Comparison of ENCODE assay signal across 17 cellular contexts in the genomic region with DNA sequence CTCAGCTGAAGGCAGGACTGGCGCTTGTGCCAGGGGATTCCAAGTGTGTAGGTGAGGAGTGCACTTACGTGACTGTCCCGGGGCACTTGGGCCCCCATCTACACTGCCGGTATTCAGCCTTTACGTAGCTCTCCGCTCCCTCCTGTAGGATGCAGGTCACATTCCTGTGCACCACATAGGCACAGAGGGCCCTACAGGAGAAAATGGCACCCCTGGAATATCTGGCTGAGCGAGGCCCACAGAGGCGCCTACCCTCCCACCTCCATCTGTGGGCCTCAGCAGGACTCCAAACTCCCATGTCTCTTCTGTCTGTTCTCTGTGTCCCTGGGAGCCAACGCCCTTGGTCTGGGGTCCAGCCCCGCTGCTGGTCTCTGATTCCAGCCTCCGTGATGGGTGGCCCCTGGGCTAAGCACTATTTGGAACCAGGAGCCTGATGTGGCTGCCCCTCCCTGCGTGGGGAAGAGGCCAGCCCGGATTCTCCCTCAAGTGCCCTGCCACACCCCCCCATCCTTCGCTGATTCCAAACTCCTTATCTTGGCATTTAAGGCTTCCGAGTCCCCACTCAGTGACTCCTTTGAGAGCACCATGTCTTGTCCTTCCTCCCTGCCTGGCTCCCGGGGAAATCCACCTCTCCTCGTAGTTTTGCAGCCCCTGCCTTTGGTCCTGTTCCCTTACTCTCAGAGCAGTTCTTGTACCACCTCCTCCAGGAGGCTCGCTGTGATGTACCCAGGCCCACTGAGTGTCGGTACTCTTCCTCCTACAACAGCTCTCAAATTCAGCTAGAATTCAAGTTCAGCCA.
DNase-seq lines count a peak whose midpoint lies in the region; ATAC-seq and TF ChIP-seq lines count a peak whose summit lies in the region.
"Had no signal": no experiment of that assay in that cellular context is flagged by ENCODE, and none has a peak within 500 bp of the region (broad histone marks: within the 10 kb centered on the region; RNA-seq: fewer than 3 reads in every experiment).

No MANE protein-coding gene starts in this region.

- ATAC-seq in stimulated activated naive B cell treated with anti-CD40 and anti-IgM and Interleukin-4, amounts not matched to agents 10 μg/mL and 1 μg/mL and 100 μg/mL, for 72 hours (replicated peaks) = no peak
- no peak for ATAC-seq in HG02610 (IDR thresholded peaks at IDR 0.05; ENCODE audit: unreplicated experiment)
- ATAC-seq in HG03196 (IDR thresholded peaks at IDR 0.05; ENCODE audit: unreplicated experiment) = no peak
- ATAC-seq: activated T-helper 17 cell treated with anti-CD3 and anti-CD28 coated beads, Interleukin-2, amount 50 U/mL, for 72 hours; gastrocnemius medialis; natural killer cell had no signal

- H3K27me3 Mint-ChIP-seq in stimulated activated naive B cell treated with anti-CD40 and anti-IgM and Interleukin-4, amounts not matched to agents 10 μg/mL and 1 μg/mL and 100 μg/mL, for 72 hours = peaks cover 41 to 48% of the 10 kb centered on the region in 2 donors

- H3K4me1 ChIP-seq in HEK293 (ENCODE audit: control insufficient read depth, insufficient read depth, low read length) (no peaks in the 10 kb centered on the region), iPS-15b (ENCODE audit: control insufficient read depth, insufficient read depth, low read length) (no peaks in the 10 kb centered on the region)

- no peak for TF ChIP-seq CTCF in HEK293 (tag by site-specific recombination; IDR thresholded peaks at IDR 0.05)

- H3K9me3 ChIP-seq in HEK293 (ENCODE audit: control insufficient read depth, insufficient read depth, low read depth, low read length) = no peaks in the 10 kb centered on the region
- H3K9me3 ChIP-seq in SK-N-MC (ENCODE audit: low read depth, low read length) = no peaks in the 10 kb centered on the region
- no peaks in the 10 kb centered on the region for H3K9me3 ChIP-seq in iPS-15b (ENCODE audit: control insufficient read depth, insufficient read depth, low read length)
- H3K9me3 ChIP-seq: gastrocnemius medialis, right atrium auricular region had no signal

- H3K27ac ChIP-seq in HEK293 (ENCODE audit: extremely low read depth, low read depth, low read length) (no peak overlapping the region), SK-N-MC (no peak overlapping the region)
- H3K27ac ChIP-seq: gastrocnemius medialis, right atrium auricular region, RWPE1 had no signal

- H3K4me3 Mint-ChIP-seq in stimulated activated naive B cell treated with anti-CD40 and anti-IgM and Interleukin-4, amounts not matched to agents 10 μg/mL and 1 μg/mL and 100 μg/mL, for 72 hours = no peak overlapping the region
- H3K4me3 Mint-ChIP-seq: activated T-helper 17 cell treated with anti-CD3 and anti-CD28 coated beads, Interleukin-2, amount 50 U/mL, for 72 hours; natural killer cell had no signal

- H3K36me3 Mint-ChIP-seq in stimulated activated naive B cell treated with anti-CD40 and anti-IgM and Interleukin-4, amounts not matched to agents 10 μg/mL and 1 μg/mL and 100 μg/mL, for 72 hours = no peaks in the 10 kb centered on the region
- H3K36me3 Mint-ChIP-seq: natural killer cell had no signal

- H3K9me3 Mint-ChIP-seq in stimulated activated naive B cell treated with anti-CD40 and anti-IgM and Interleukin-4, amounts not matched to agents 10 μg/mL and 1 μg/mL and 100 μg/mL, for 72 hours = no peaks in the 10 kb centered on the region
- H3K9me3 Mint-ChIP-seq: activated T-helper 17 cell treated with anti-CD3 and anti-CD28 coated beads, Interleukin-2, amount 50 U/mL, for 72 hours; natural killer cell had no signal

- H3K27me3 ChIP-seq in iPS-15b (ENCODE audit: control insufficient read depth, insufficient read depth, low read length) = peaks cover 39% of the 10 kb centered on the region
- H3K27me3 ChIP-seq: right atrium auricular region had no signal

- no peak overlapping the region for H3K4me3 ChIP-seq in HEK293 (ENCODE audit: low read depth, low read length)
- H3K4me3 ChIP-seq in SK-N-MC = 0 out of 2 replicates have a peak overlapping the region, but pooled peaks have one; percentile 53
- H3K4me3 ChIP-seq in iPS-15b (ENCODE audit: low read depth, low read length) = peak overlapping the region; percentile 28

- DNase-seq in SK-N-MC (ENCODE audit: low read depth, low spot score) (no peak), Kasumi-1 (lab: John Stamatoyannopoulos, UW) (no peak)
- DNase-seq in stimulated activated naive B cell treated with anti-CD40 and anti-IgM and Interleukin-4, amounts not matched to agents 10 μg/mL and 1 μg/mL and 100 μg/mL, for 72 hours = no peak
- DNase-seq: activated CD8-positive, alpha-beta memory T cell treated with anti-CD3 and anti-CD28 coated beads for 24 hours; amygdala; C1 segment of cervical spinal cord; gastrocnemius medialis; natural killer cell; stimulated activated CD4-positive, alpha-beta T cell treated with anti-CD3 and anti-CD28 coated beads, Interleukin-4, amount 100 ng/mL, for 24 hours; stimulated activated CD8-positive, alpha-beta memory T cell treated with anti-CD3 and anti-CD28 coated beads, Interleukin-4, amount 100 ng/mL, for 48 hours had no signal

- CTCF ChIA-PET in HEK293 (lab: Yijun Ruan, JAX) = interaction anchor here (0.9 to 1.7 kb wide), 2 partner anchors 46 to 192 kb away, joined by 3 to 6 read pairs; no protein-coding TSS in a partner anchor

- H3K27ac Mint-ChIP-seq in stimulated activated naive B cell treated with anti-CD40 and anti-IgM and Interleukin-4, amounts not matched to agents 10 μg/mL and 1 μg/mL and 100 μg/mL, for 72 hours = peak overlapping the region; percentile 39
- H3K27ac Mint-ChIP-seq: activated T-helper 17 cell treated with anti-CD3 and anti-CD28 coated beads, Interleukin-2, amount 50 U/mL, for 72 hours; natural killer cell had no signal

- H3K4me1 Mint-ChIP-seq in stimulated activated naive B cell treated with anti-CD40 and anti-IgM and Interleukin-4, amounts not matched to agents 10 μg/mL and 1 μg/mL and 100 μg/mL, for 72 hours = peaks cover 7 to 8% of the 10 kb centered on the region in 2 donors
- H3K4me1 Mint-ChIP-seq: activated T-helper 17 cell treated with anti-CD3 and anti-CD28 coated beads, Interleukin-2, amount 50 U/mL, for 72 hours had no signal

- H3K36me3 ChIP-seq in HEK293 (ENCODE audit: control insufficient read depth in 2 of 2, insufficient read depth in 1 of 2, low read length in 2 of 2) = peaks cover 0 to 41% of the 10 kb centered on the region in 2 experiments; a peak in 1 of 3 replicates
- H3K36me3 ChIP-seq in SK-N-MC (ENCODE audit: insufficient read depth, low read length) = no peaks in the 10 kb centered on the region
- no peaks in the 10 kb centered on the region for H3K36me3 ChIP-seq in iPS-15b (ENCODE audit: control insufficient read depth, insufficient read depth, low read length)
- H3K36me3 ChIP-seq: gastrocnemius medialis, right atrium auricular region had no signal

- POLR2A ChIA-PET in HEK293 (lab: Yijun Ruan, JAX) = no interaction called here

- H3K9ac ChIP-seq in SK-N-MC (ENCODE audit: insufficient read length) = no peak overlapping the region
- H3K9ac ChIP-seq in iPS-15b (ENCODE audit: low read depth, low read length) = no peak overlapping the region

TF ChIP-seq in HEK293, 187 proteins besides CTCF, POLR2A, EP300 and RAD21:
- TF ChIP-seq YY2 (tag by site-specific recombination; IDR thresholded peaks at IDR 0.05) (no peak), ZNF416 (tag by site-specific recombination; IDR thresholded peaks at IDR 0.05) (no peak), TCF7L2 (IDR thresholded peaks at IDR 0.05; ENCODE audit: borderline replicate concordance, low read depth, low read length) (no peak), REPIN1 (tag by site-specific recombination; IDR thresholded peaks at IDR 0.05; ENCODE audit: low read depth) (no peak), KLF9 (tag by site-specific recombination; IDR thresholded peaks at IDR 0.05; ENCODE audit: low read depth) (0 out of 2 replicates have a peak, but pooled peaks have one; percentile 29)
- TF ChIP-seq, protein P1, sequence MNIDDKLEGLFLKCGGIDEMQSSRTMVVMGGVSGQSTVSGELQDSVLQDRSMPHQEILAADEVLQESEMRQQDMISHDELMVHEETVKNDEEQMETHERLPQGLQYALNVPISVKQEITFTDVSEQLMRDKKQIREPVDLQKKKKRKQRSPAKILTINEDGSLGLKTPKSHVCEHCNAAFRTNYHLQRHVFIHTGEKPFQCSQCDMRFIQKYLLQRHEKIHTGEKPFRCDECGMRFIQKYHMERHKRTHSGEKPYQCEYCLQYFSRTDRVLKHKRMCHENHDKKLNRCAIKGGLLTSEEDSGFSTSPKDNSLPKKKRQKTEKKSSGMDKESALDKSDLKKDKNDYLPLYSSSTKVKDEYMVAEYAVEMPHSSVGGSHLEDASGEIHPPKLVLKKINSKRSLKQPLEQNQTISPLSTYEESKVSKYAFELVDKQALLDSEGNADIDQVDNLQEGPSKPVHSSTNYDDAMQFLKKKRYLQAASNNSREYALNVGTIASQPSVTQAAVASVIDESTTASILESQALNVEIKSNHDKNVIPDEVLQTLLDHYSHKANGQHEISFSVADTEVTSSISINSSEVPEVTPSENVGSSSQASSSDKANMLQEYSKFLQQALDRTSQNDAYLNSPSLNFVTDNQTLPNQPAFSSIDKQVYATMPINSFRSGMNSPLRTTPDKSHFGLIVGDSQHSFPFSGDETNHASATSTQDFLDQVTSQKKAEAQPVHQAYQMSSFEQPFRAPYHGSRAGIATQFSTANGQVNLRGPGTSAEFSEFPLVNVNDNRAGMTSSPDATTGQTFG (tag by site-specific recombination; IDR thresholded peaks at IDR 0.05; ENCODE audit: borderline replicate concordance) = no peak
